ENCODE assay signal across 8 cellular contexts in genomic region chr6:38702471-38703397, GRCh38. TPM values are rescaled to one million over a fixed set of nuclear protein-coding genes. Genes with fewer than 3 reads are reported as not detected.
DNase-seq lines count a peak whose midpoint lies in the region; ATAC-seq and TF ChIP-seq lines count a peak whose summit lies in the region.

Gene GLO1, minus strand, starts transcription at chr6:38703145. Its CDS starts 91 bp downstream, at chr6:38703054.

- peak within 1 kb of the TSS; percentile 75 for H3K4me3 ChIP-seq in SU-DHL-6 (ENCODE audit: insufficient read depth, low read length, poor library complexity, severe bottlenecking)
- peak within 1 kb of the TSS; percentile 90 for H3K4me3 ChIP-seq in osteoblast (ENCODE audit: insufficient read depth, low read length)
- H3K4me3 ChIP-seq in thoracic aorta, result peak within 1 kb of the TSS; percentile 84

- H3K9ac ChIP-seq in SU-DHL-6 (ENCODE audit: low read length), result peak within 1 kb of the TSS; percentile 78

- H3K27me3 ChIP-seq in SU-DHL-6 (ENCODE audit: low read length) (no peaks in the 10 kb centered on the region), osteoblast (ENCODE audit: insufficient read depth, low read length) (peaks cover 4% of the 10 kb centered on the region), thoracic aorta (replicated peaks; ENCODE audit: insufficient read depth) (no peaks in the 10 kb centered on the region)

- H3F3A ChIP-seq in SU-DHL-6 (ENCODE audit: insufficient read depth), result no peaks in the 10 kb centered on the region; the same call in 1 of the 2 replicates

- H3K27ac ChIP-seq in SU-DHL-6 (ENCODE audit: low read depth, low read length) (peak within 1 kb of the TSS; percentile 57), osteoblast (ENCODE audit: low read depth, low read length) (peak within 1 kb of the TSS; percentile 85), thoracic aorta (peak within 1 kb of the TSS; percentile 87 to 92)

- peaks cover 37% of the 10 kb centered on the region for H3K4me1 Mint-ChIP-seq in activated naive CD8-positive, alpha-beta T cell treated with anti-CD3 and anti-CD28 coated beads, Interleukin-2, amount 10 ng/mL, durations not matched to agents 7 days and 5 days
- peaks cover 4% of the 10 kb centered on the region for H3K4me1 Mint-ChIP-seq in glutamatergic neuron (ENCODE audit: low read depth, unreplicated experiment)

- H4K20me1 ChIP-seq in SU-DHL-6 (ENCODE audit: low read depth, low read length) (peaks cover 4% of the 10 kb centered on the region; the same call in 1 of the 2 replicates), osteoblast (ENCODE audit: insufficient read depth, low read length) (peaks cover 3% of the 10 kb centered on the region)

- H3K4me2 ChIP-seq in SU-DHL-6 (ENCODE audit: low read depth, low read length, poor library complexity, severe bottlenecking), result peak within 1 kb of the TSS; percentile 77
- peak within 1 kb of the TSS; percentile 88 for H3K4me2 ChIP-seq in osteoblast (ENCODE audit: insufficient read depth, low read length)

- peaks cover 14% of the 10 kb centered on the region for H3K9me3 Mint-ChIP-seq in activated naive CD8-positive, alpha-beta T cell treated with anti-CD3 and anti-CD28 coated beads, Interleukin-2, amount 10 ng/mL, durations not matched to agents 7 days and 5 days
- H3K9me3 Mint-ChIP-seq in glutamatergic neuron (ENCODE audit: unreplicated experiment), result peaks cover 6% of the 10 kb centered on the region

- peak; percentile 92 for DNase-seq in NCI-H128 (lab: John Stamatoyannopoulos, UW; ENCODE audit: unreplicated experiment)
- peak; percentile 92 for DNase-seq in activated naive CD8-positive, alpha-beta T cell treated with anti-CD3 and anti-CD28 coated beads, Interleukin-2, amount 10 ng/mL, durations not matched to agents 7 days and 5 days
- peak; percentile 96 for DNase-seq in glutamatergic neuron
- DNase-seq in osteoblast (ENCODE audit: insufficient read length, low spot score, missing footprints), result peak; percentile 98
- DNase-seq in thoracic aorta (ENCODE audit: low spot score), result peak; percentile 96

- TF ChIP-seq CTCF in SU-DHL-6 (IDR thresholded peaks at IDR 0.05; ENCODE audit: insufficient read depth, low read length, poor library complexity, severe bottlenecking) (no peak), glutamatergic neuron (IDR thresholded peaks at IDR 0.05; ENCODE audit: partially characterized antibody, unreplicated experiment) (no peak), osteoblast (IDR thresholded peaks at IDR 0.05; ENCODE audit: extremely low read depth, low read depth, low read length) (no peak), thoracic aorta (IDR thresholded peaks at IDR 0.05) (no peak)

- peaks cover 3% of the 10 kb centered on the region for H3K4me1 ChIP-seq in osteoblast (ENCODE audit: insufficient read depth, low read length)
- peaks cover 5 to 6% of the 10 kb centered on the region in 2 donors for H3K4me1 ChIP-seq in thoracic aorta (ENCODE audit: control insufficient read depth in 1 of 2, low read depth in 2 of 2)

- POLR2A ChIA-PET in activated naive CD8-positive, alpha-beta T cell treated with anti-CD3 and anti-CD28 coated beads, Interleukin-2, amount 10 ng/mL, durations not matched to agents 7 days and 5 days (lab: Charles Lee), result interaction anchor here (0.6 to 4.3 kb wide), 14 partner anchors 10 to 1938 kb away, joined by 3 to 53 read pairs (median 3); partner anchors contain the start of genes CMTR1, DNAH8 and MDGA1

- H2AFZ ChIP-seq in SU-DHL-6 (ENCODE audit: low read depth, low read length, severe bottlenecking) (peak within 1 kb of the TSS; percentile 88), osteoblast (ENCODE audit: low read length) (peak within 1 kb of the TSS; percentile 97)

- peak within 1 kb of the TSS; percentile 97 for H3K4me3 Mint-ChIP-seq in activated naive CD8-positive, alpha-beta T cell treated with anti-CD3 and anti-CD28 coated beads, Interleukin-2, amount 10 ng/mL, durations not matched to agents 7 days and 5 days
- peak within 1 kb of the TSS; percentile 95 for H3K4me3 Mint-ChIP-seq in glutamatergic neuron (ENCODE audit: unreplicated experiment)

- H3K36me3 ChIP-seq in SU-DHL-6 (ENCODE audit: low read length) (peaks cover 16% of the 10 kb centered on the region), osteoblast (ENCODE audit: insufficient read depth, low read length) (no peaks in the 10 kb centered on the region), thoracic aorta (no peaks in the 10 kb centered on the region)

- peaks cover 43% of the 10 kb centered on the region for H3K36me3 Mint-ChIP-seq in activated naive CD8-positive, alpha-beta T cell treated with anti-CD3 and anti-CD28 coated beads, Interleukin-2, amount 10 ng/mL, durations not matched to agents 7 days and 5 days
- peaks cover 9% of the 10 kb centered on the region for H3K36me3 Mint-ChIP-seq in glutamatergic neuron (ENCODE audit: unreplicated experiment)

- H3K79me2 ChIP-seq in SU-DHL-6 (ENCODE audit: insufficient read depth, low read length) (peaks cover 40% of the 10 kb centered on the region), osteoblast (ENCODE audit: insufficient read depth, low read length) (peaks cover 38% of the 10 kb centered on the region)

- no peaks in the 10 kb centered on the region for H3K9me2 ChIP-seq in SU-DHL-6 (replicated peaks; ENCODE audit: insufficient read depth, low read length)

- H3K9me3 ChIP-seq in SU-DHL-6 (ENCODE audit: insufficient read depth, low read length) (peaks cover 6% of the 10 kb centered on the region; the same call in 1 of the 2 replicates), osteoblast (ENCODE audit: low read depth, low read length) (no peaks in the 10 kb centered on the region), thoracic aorta (peaks cover 4% of the 10 kb centered on the region)

- ATAC-seq in HG02678 (IDR thresholded peaks at IDR 0.05; ENCODE audit: unreplicated experiment), result peak; percentile 100
- ATAC-seq in activated naive CD8-positive, alpha-beta T cell treated with anti-CD3 and anti-CD28 coated beads, Interleukin-2, amount 10 ng/mL, durations not matched to agents 7 days and 5 days (ENCODE audit: low read depth), result peak; percentile 100
- ATAC-seq in thoracic aorta (ENCODE audit: insufficient number of reproducible peaks, low FRiP score, low read depth), result peak; percentile 96

- peak; percentile 83 for TF ChIP-seq POLR2A in GM10847 (IDR thresholded peaks at IDR 0.05; ENCODE audit: extremely low read depth, insufficient read length)

- peaks cover 20% of the 10 kb centered on the region for H3K27me3 Mint-ChIP-seq in activated naive CD8-positive, alpha-beta T cell treated with anti-CD3 and anti-CD28 coated beads, Interleukin-2, amount 10 ng/mL, durations not matched to agents 7 days and 5 days
- H3K27me3 Mint-ChIP-seq in glutamatergic neuron (ENCODE audit: unreplicated experiment), result no peaks in the 10 kb centered on the region

- H3K27ac Mint-ChIP-seq in activated naive CD8-positive, alpha-beta T cell treated with anti-CD3 and anti-CD28 coated beads, Interleukin-2, amount 10 ng/mL, durations not matched to agents 7 days and 5 days, result peak within 1 kb of the TSS; percentile 92
- peak within 1 kb of the TSS; percentile 65 for H3K27ac Mint-ChIP-seq in glutamatergic neuron (ENCODE audit: unreplicated experiment)

RNA-seq across cellular contexts. Expression of gene GLO1, which starts in this region (rescaled TPM):
- 10 to 100 TPM; 88.8 to 90.7 TPM for total RNA-seq in activated naive CD8-positive, alpha-beta T cell treated with anti-CD3 and anti-CD28 coated beads, Interleukin-2, amount 10 ng/mL, durations not matched to agents 7 days and 5 days
- total RNA-seq in glutamatergic neuron (ENCODE audit: unreplicated experiment), result 51.6 TPM
- 101 and 108 TPM in 2 replicates for total RNA-seq in osteoblast
- 10 to 100 TPM; 47.7 to 63.1 TPM for total RNA-seq in thoracic aorta

Comparison
In these comparisons a context has a peak if more than half of its experiments do, and no peak if none do; other contexts are left out.
1. Peak in every context shown above with its lines: DNase-seq, ATAC-seq, H3K4me3 ChIP-seq and H3K27ac ChIP-seq.